In the genomic region with DNA sequence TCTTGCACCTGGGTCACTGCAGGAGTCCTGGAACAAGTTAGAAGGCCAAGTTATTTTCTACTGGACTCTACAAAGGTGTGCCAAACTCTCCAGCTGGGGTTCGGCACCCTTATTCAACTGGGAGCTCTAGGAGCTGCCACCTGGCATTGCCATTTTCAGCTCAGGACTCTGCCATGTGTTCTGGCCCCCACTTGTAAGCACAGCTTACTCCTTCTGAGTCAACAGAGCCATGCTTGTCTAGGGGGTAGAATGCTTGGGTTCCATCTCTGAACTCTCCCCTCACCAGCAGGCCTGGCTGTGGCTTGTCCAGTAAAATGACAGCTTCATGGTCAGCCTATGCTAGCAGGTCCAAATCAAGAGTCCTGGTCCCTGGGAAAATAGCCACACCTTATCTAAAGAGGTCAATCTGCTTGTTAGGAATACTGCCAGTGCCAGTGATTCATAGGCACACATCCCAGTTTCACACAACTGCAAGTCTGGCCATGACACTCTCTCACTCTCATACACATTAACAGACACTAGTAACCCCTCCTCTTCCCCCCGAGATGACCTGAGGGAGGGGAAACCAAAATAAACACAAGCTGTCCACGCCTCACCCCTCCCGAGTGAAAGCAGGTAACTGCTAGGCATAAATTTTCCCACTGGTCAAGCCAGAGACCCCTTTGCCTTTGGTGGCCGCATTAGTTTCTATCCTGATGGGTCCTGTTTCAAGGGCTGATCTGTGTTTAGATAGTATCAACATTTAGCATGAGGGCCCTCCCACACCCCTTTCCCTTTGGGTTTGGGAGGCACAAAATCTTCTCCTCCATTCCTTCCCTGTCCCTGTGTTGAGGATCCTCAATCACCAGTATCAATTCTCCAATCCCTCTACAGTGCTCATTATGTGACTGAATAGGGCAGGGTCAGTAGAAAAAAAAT, we compare ENCODE assay signal across 1 cellular context.
A peak's percentile ranks its signal among the peaks of the same experiment; 100 is the strongest.
TF ChIP-seq lines count a peak whose summit lies in the region.

No MANE protein-coding gene starts in this region.

TF ChIP-seq in HepG2, 621 proteins besides CTCF, POLR2A, EP300 and RAD21 (continued from another document and continues in another):
- TF ChIP-seq ATF6 (CRISPR knock-in tag; conservative IDR thresholded peaks at IDR 0.05) (no peak), ARNT2 (CRISPR knock-in tag; IDR thresholded peaks at IDR 0.05; ENCODE audit: low read depth) (0 out of 2 replicates have a peak, but pooled peaks have one; percentile 32), GPBP1L1 (CRISPR knock-in tag; IDR thresholded peaks at IDR 0.05) (no peak), ZNF780A (CRISPR knock-in tag; IDR thresholded peaks at IDR 0.05) (no peak), ESRRA (CRISPR knock-in tag; IDR thresholded peaks at IDR 0.05; ENCODE audit: low read depth) (peak; percentile 86), SRSF1 (optimal IDR thresholded peaks at IDR 0.05; ENCODE audit: low read depth, low read length) (no peak), POGK (CRISPR knock-in tag; conservative IDR thresholded peaks at IDR 0.05) (peak; percentile 70; the same call in 1 of the 2 replicates), MIXL1 (CRISPR knock-in tag; IDR thresholded peaks at IDR 0.05) (peak; percentile 94), ZNF788 (CRISPR knock-in tag; IDR thresholded peaks at IDR 0.05; ENCODE audit: borderline replicate concordance) (peak; percentile 89; the same call in 1 of the 2 replicates), YEATS2 (CRISPR knock-in tag; IDR thresholded peaks at IDR 0.05; ENCODE audit: borderline replicate concordance) (0 out of 2 replicates have a peak, but pooled peaks have one; percentile 68), ZNF629 (CRISPR knock-in tag; conservative IDR thresholded peaks at IDR 0.05) (no peak), ZIK1 (CRISPR knock-in tag; IDR thresholded peaks at IDR 0.05; ENCODE audit: borderline replicate concordance, low read depth) (0 out of 2 replicates have a peak, but pooled peaks have one; percentile 63), PCBP2 (optimal IDR thresholded peaks at IDR 0.05; ENCODE audit: low read depth, low read length, poor library complexity, severe bottlenecking) (no peak), MAFG (CRISPR knock-in tag; IDR thresholded peaks at IDR 0.05) (no peak), ZNF652 (CRISPR knock-in tag; IDR thresholded peaks at IDR 0.05; ENCODE audit: borderline replicate concordance, low read depth) (peak; percentile 73; the same call in 1 of the 2 replicates), SP140L (CRISPR knock-in tag; IDR thresholded peaks at IDR 0.05; ENCODE audit: borderline replicate concordance) (no peak), LCORL (IDR thresholded peaks at IDR 0.05) (peak; percentile 62), LCORL (CRISPR knock-in tag; IDR thresholded peaks at IDR 0.05) (peak; percentile 85), SAP130 (CRISPR knock-in tag; IDR thresholded peaks at IDR 0.05; ENCODE audit: low read depth) (peak; percentile 88), ZFP36 (IDR thresholded peaks at IDR 0.05; ENCODE audit: borderline replicate concordance, low read depth, low read length, partially characterized antibody) (no peak), RNF219 (CRISPR knock-in tag; IDR thresholded peaks at IDR 0.05) (no peak), NFIB (CRISPR knock-in tag; IDR thresholded peaks at IDR 0.05; ENCODE audit: borderline replicate concordance) (no peak), TBL1XR1 (IDR thresholded peaks at IDR 0.05; ENCODE audit: borderline replicate concordance, low read length, partially characterized antibody) (peak; percentile 62), ZFP90 (CRISPR knock-in tag; IDR thresholded peaks at IDR 0.05; ENCODE audit: borderline replicate concordance) (no peak; the same call in none of the 2 replicates), ZNF326 (CRISPR knock-in tag; IDR thresholded peaks at IDR 0.05; ENCODE audit: borderline replicate concordance) (no peak), CBX5 (CRISPR knock-in tag; IDR thresholded peaks at IDR 0.05; ENCODE audit: borderline replicate concordance) (peak; percentile 85), MAFF (IDR thresholded peaks at IDR 0.05; ENCODE audit: low read depth, low read length) (0 out of 2 replicates have a peak, but pooled peaks have one; percentile 20), CREB1 (IDR thresholded peaks at IDR 0.05) (no peak; the same call in 1 of the 2 replicates), CREB1 (CRISPR knock-in tag; IDR thresholded peaks at IDR 0.05) (no peak), SATB2 (CRISPR knock-in tag; IDR thresholded peaks at IDR 0.05) (no peak; the same call in 1 of the 2 replicates), ZSCAN30 (CRISPR knock-in tag; IDR thresholded peaks at IDR 0.05) (no peak), ZBTB49 (CRISPR knock-in tag; IDR thresholded peaks at IDR 0.05; ENCODE audit: borderline replicate concordance) (peak; percentile 22; the same call in 1 of the 2 replicates), ZFY (CRISPR knock-in tag; IDR thresholded peaks at IDR 0.05) (peak; percentile 40; the same call in 1 of the 2 replicates), ZNF660 (CRISPR knock-in tag; IDR thresholded peaks at IDR 0.05; ENCODE audit: borderline replicate concordance, low read depth) (no peak), POLR2AphosphoS2 (IDR thresholded peaks at IDR 0.05; ENCODE audit: low read depth, low read length) (no peak), KLF9 (CRISPR knock-in tag; IDR thresholded peaks at IDR 0.05; ENCODE audit: low read depth) (no peak), DMAP1 (CRISPR knock-in tag; IDR thresholded peaks at IDR 0.05) (peak; percentile 61), MIER2 (CRISPR knock-in tag; IDR thresholded peaks at IDR 0.05) (peak; percentile 50), ASH2L (IDR thresholded peaks at IDR 0.05; ENCODE audit: insufficient read length, low read depth, low read length) (peak; percentile 31), HOXA9 (CRISPR knock-in tag; IDR thresholded peaks at IDR 0.05; ENCODE audit: borderline replicate concordance) (no peak), SRF (IDR thresholded peaks at IDR 0.05; ENCODE audit: low read depth, low read length) (no peak), PLRG1 (conservative IDR thresholded peaks at IDR 0.05) (no peak), ZNF550 (CRISPR knock-in tag; IDR thresholded peaks at IDR 0.05; ENCODE audit: borderline replicate concordance) (no peak; the same call in 1 of the 2 replicates), ZNF34 (CRISPR knock-in tag; IDR thresholded peaks at IDR 0.05; ENCODE audit: borderline replicate concordance) (no peak), MYC (CRISPR knock-in tag; IDR thresholded peaks at IDR 0.05; ENCODE audit: borderline replicate concordance) (no peak; the same call in 1 of the 2 replicates), ZNF839 (CRISPR knock-in tag; IDR thresholded peaks at IDR 0.05; ENCODE audit: borderline replicate concordance) (no peak), TRAFD1 (CRISPR knock-in tag; IDR thresholded peaks at IDR 0.05; ENCODE audit: borderline replicate concordance) (no peak), ZNF564 (CRISPR knock-in tag; IDR thresholded peaks at IDR 0.05) (no peak; the same call in 1 of the 2 replicates), TBX2 (CRISPR knock-in tag; IDR thresholded peaks at IDR 0.05; ENCODE audit: borderline replicate concordance) (peak; percentile 98), SALL2 (CRISPR knock-in tag; IDR thresholded peaks at IDR 0.05) (peak; percentile 40; the same call in 1 of the 2 replicates)
- TF ChIP-seq, protein P1, sequence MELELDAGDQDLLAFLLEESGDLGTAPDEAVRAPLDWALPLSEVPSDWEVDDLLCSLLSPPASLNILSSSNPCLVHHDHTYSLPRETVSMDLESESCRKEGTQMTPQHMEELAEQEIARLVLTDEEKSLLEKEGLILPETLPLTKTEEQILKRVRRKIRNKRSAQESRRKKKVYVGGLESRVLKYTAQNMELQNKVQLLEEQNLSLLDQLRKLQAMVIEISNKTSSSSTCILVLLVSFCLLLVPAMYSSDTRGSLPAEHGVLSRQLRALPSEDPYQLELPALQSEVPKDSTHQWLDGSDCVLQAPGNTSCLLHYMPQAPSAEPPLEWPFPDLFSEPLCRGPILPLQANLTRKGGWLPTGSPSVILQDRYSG (CRISPR knock-in tag; IDR thresholded peaks at IDR 0.05), result no peak
- TF ChIP-seq, protein P2, sequence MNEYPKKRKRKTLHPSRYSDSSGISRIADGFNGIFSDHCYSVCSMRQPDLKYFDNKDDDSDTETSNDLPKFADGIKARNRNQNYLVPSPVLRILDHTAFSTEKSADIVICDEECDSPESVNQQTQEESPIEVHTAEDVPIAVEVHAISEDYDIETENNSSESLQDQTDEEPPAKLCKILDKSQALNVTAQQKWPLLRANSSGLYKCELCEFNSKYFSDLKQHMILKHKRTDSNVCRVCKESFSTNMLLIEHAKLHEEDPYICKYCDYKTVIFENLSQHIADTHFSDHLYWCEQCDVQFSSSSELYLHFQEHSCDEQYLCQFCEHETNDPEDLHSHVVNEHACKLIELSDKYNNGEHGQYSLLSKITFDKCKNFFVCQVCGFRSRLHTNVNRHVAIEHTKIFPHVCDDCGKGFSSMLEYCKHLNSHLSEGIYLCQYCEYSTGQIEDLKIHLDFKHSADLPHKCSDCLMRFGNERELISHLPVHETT (CRISPR knock-in tag; conservative IDR thresholded peaks at IDR 0.05), result peak; percentile 73
